In genomic region chr16:87076950-87077749, GRCh38 we compare ENCODE assay signal across 8 cellular contexts.
A peak's percentile ranks its signal among the peaks of the same experiment; 100 is the strongest.
DNase-seq lines count a peak whose midpoint lies in the region; ATAC-seq, FAIRE-seq and TF ChIP-seq lines count a peak whose summit lies in the region.

No MANE protein-coding gene starts in this region.

- no peaks in the 10 kb centered on the region for H3F3A ChIP-seq in SU-DHL-6 (ENCODE audit: insufficient read depth)

- TF ChIP-seq CTCF in SU-DHL-6 (IDR thresholded peaks at IDR 0.05; ENCODE audit: insufficient read depth, low read length, poor library complexity, severe bottlenecking) (peak; percentile 45), esophagus muscularis mucosa (IDR thresholded peaks at IDR 0.05) (peak in 2 of 3 experiments; percentile 23 to 40), pancreas (IDR thresholded peaks at IDR 0.05) (peak in 3 of 4 donors; percentile 39 to 52 (median 50))

- no peaks in the 10 kb centered on the region for H3K36me3 ChIP-seq in SU-DHL-6 (ENCODE audit: low read length)
- H3K36me3 ChIP-seq in esophagus muscularis mucosa, result no peaks in the 10 kb centered on the region
- H3K36me3 ChIP-seq in pancreas, result no peaks in the 10 kb centered on the region

- H3K4me3 ChIP-seq in SU-DHL-6 (ENCODE audit: insufficient read depth, low read length, poor library complexity, severe bottlenecking) (no peak overlapping the region), esophagus muscularis mucosa (no peak overlapping the region), pancreas (no peak overlapping the region)

- no peaks in the 10 kb centered on the region for H4K20me1 ChIP-seq in SU-DHL-6 (ENCODE audit: low read depth, low read length)

- H3K4me1 ChIP-seq in esophagus muscularis mucosa (no peaks in the 10 kb centered on the region), pancreas (no peaks in the 10 kb centered on the region)

- DNase-seq in DMS153 treated with DMSO at 0.1 percent for 48 hours (lab: John Stamatoyannopoulos, UW; ENCODE audit: unreplicated experiment) (peak; percentile 8), HEK293T (ENCODE audit: extremely low spot score) (peak; percentile 79), esophagus muscularis mucosa (ENCODE audit: extremely low spot score) (no peak), pancreas (peak; percentile 78 to 90 (median 82))

- CTCF ChIA-PET in HEK293T (lab: Yijun Ruan, JAX), result interaction anchor here (0.6 to 1.7 kb wide), 4 partner anchors 11 to 501 kb away, joined by 3 to 10 read pairs (median 4); no protein-coding TSS in a partner anchor

- H3K79me2 ChIP-seq in SU-DHL-6 (ENCODE audit: insufficient read depth, low read length), result no peaks in the 10 kb centered on the region

- H3K9me3 ChIP-seq in SU-DHL-6 (ENCODE audit: insufficient read depth, low read length), result peaks cover 16% of the 10 kb centered on the region; the same call in 1 of the 2 replicates
- peaks cover 0 to 28% (median 23%) of the 10 kb centered on the region in 4 donors for H3K9me3 ChIP-seq in esophagus muscularis mucosa
- no peaks in the 10 kb centered on the region for H3K9me3 ChIP-seq in pancreas

- 78% methylated on average over 10 of the region's 13 CpGs for WGBS in esophagus muscularis mucosa
- 75 to 76% methylated on average over 13 of the region's 13 CpGs for WGBS in pancreas, 2 donors

- H3K9me2 ChIP-seq in SU-DHL-6 (replicated peaks; ENCODE audit: insufficient read depth, low read length), result no peaks in the 10 kb centered on the region

- POLR2A ChIA-PET in HEK293T (lab: Yijun Ruan, JAX), result no interaction called here

- intact Hi-C loops in esophagus muscularis mucosa (cut with DNase I), result no loop called here
- intact Hi-C loops in pancreas (cut with DNase I), result loop anchor here in 1 of 3 donors (10.0 kb wide), 1 partner anchor 502 kb away; the partner anchor contains the start of gene FOXL1

- no peak for TF ChIP-seq EP300 in esophagus muscularis mucosa (IDR thresholded peaks at IDR 0.05)

- no peak for TF ChIP-seq POLR2A in esophagus muscularis mucosa (IDR thresholded peaks at IDR 0.05; ENCODE audit: low read depth)

- ATAC-seq in pancreas (peak; percentile 87 to 100 (median 97)), GM21367 (IDR thresholded peaks at IDR 0.05; ENCODE audit: unreplicated experiment) (no peak), HG03280 (IDR thresholded peaks at IDR 0.05; ENCODE audit: unreplicated experiment) (no peak), GM18511 (IDR thresholded peaks at IDR 0.05; ENCODE audit: unreplicated experiment) (no peak)

- H2AFZ ChIP-seq in SU-DHL-6 (ENCODE audit: low read depth, low read length, severe bottlenecking), result no peak overlapping the region

- H3K9ac ChIP-seq in SU-DHL-6 (ENCODE audit: low read length), result no peak overlapping the region

- H3K27me3 ChIP-seq in SU-DHL-6 (ENCODE audit: low read length) (no peaks in the 10 kb centered on the region), esophagus muscularis mucosa (peaks cover 0 to 38% (median 0%) of the 10 kb centered on the region in 4 donors), pancreas (no peaks in the 10 kb centered on the region)

- H3K27ac ChIP-seq in SU-DHL-6 (ENCODE audit: low read depth, low read length) (no peak overlapping the region), esophagus muscularis mucosa (replicated peaks in 1 of 4) (no peak overlapping the region), pancreas (no peak overlapping the region)

- H3K4me2 ChIP-seq in SU-DHL-6 (ENCODE audit: low read depth, low read length, poor library complexity, severe bottlenecking), result no peak overlapping the region

- no peak for FAIRE-seq in pancreas (lab: Jason Lieb, UNC)

TF ChIP-seq in HEK293T, 16 proteins besides CTCF, POLR2A, EP300 and RAD21:
- TF ChIP-seq CTBP1 (IDR thresholded peaks at IDR 0.05; ENCODE audit: borderline replicate concordance) (0 out of 2 replicates have a peak, but pooled peaks have one; percentile 18), TARDBP (IDR thresholded peaks at IDR 0.05) (no peak)

Comparison
In these comparisons a context has a peak if more than half of its experiments do, and no peak if none do; other contexts are left out.
1. ATAC-seq: peak in pancreas (4 of 4); none in GM21367 (single experiment), HG03280 (single experiment) and GM18511 (single experiment).
2. Peak in every context shown above with its lines, with median percentiles within 50 percentile points of each other: CTCF ChIP-seq.